In genomic region chr7:134893920-134894319, GRCh38 we compare ENCODE assay signal across 20 cellular contexts.
DNase-seq lines count a peak whose midpoint lies in the region; ATAC-seq and TF ChIP-seq lines count a peak whose summit lies in the region.
"Had no signal": no experiment of that assay in that cellular context is flagged by ENCODE, and none has a peak within 500 bp of the region (broad histone marks: within the 10 kb centered on the region; RNA-seq: fewer than 3 reads in every experiment).

No MANE protein-coding gene starts in this region.

- peak overlapping the region; percentile 89 for H3K4me3 Mint-ChIP-seq in neural progenitor cell
- H3K4me3 Mint-ChIP-seq: activated CD4-positive, alpha-beta T cell treated with anti-CD3 and anti-CD28 coated beads, Interleukin-2, amount 10 ng/mL, durations not matched to agents 24 days and 14 days; CD4-positive, alpha-beta memory T cell had no signal

- H3K27ac ChIP-seq in right atrium auricular region (peak overlapping the region; percentile 85 to 91), neural progenitor cell (no peak overlapping the region)
- H3K27ac ChIP-seq: SK-N-MC had no signal

- peaks cover 20% of the 10 kb centered on the region for H3K36me3 Mint-ChIP-seq in neural progenitor cell

- H3K36me3 ChIP-seq in right atrium auricular region (no peaks in the 10 kb centered on the region), neural progenitor cell (no peaks in the 10 kb centered on the region)
- H3K36me3 ChIP-seq: left lung, thyroid gland had no signal

- H3K4me3 ChIP-seq in right atrium auricular region: peak overlapping the region in 1 of 2 donors; percentile 53
- peak overlapping the region; percentile 71 for H3K4me3 ChIP-seq in fibroblast of pulmonary artery (replicated peaks; ENCODE audit: low read depth, low read length)
- peak overlapping the region; percentile 64 for H3K4me3 ChIP-seq in neural progenitor cell
- H3K4me3 ChIP-seq: SK-N-MC, thyroid gland had no signal

- peaks cover 6% of the 10 kb centered on the region for H3F3A ChIP-seq in neural progenitor cell (ENCODE audit: low read depth)

- no peak overlapping the region for H3K9ac ChIP-seq in neural progenitor cell

- DNase-seq in right atrium auricular region (ENCODE audit: low spot score) (no peak), left ventricle myocardium superior (no peak), fibroblast of pulmonary artery (ENCODE audit: low read depth) (no peak), neural progenitor cell (ENCODE audit: low spot score) (no peak), nucleus accumbens (lab: John Stamatoyannopoulos, UW) (no peak)
- DNase-seq in stimulated activated naive CD4-positive, alpha-beta T cell (lab: John Stamatoyannopoulos, UW): no peak
- DNase-seq in stimulated activated naive CD4-positive, alpha-beta T cell treated with Interleukin-2 at 50 U/mL for 16 hours (lab: John Stamatoyannopoulos, UW): no peak
- DNase-seq: ACHN; activated CD4-positive, alpha-beta T cell treated with anti-CD3 and anti-CD28 coated beads, Interleukin-2, amount 10 ng/mL, durations not matched to agents 24 days and 14 days; activated CD8-positive, alpha-beta memory T cell treated with anti-CD3 and anti-CD28 coated beads, Interleukin-2, amount 50 U/mL, for 48 hours; activated naive CD4-positive, alpha-beta T cell; CD4-positive, alpha-beta memory T cell; DND-41; left lung; MV-4-11; naive thymus-derived CD4-positive, alpha-beta T cell; NCI-H526; thyroid gland had no signal

- TF ChIP-seq CTCF in right atrium auricular region (IDR thresholded peaks at IDR 0.05): no peak
- no peak for TF ChIP-seq CTCF in fibroblast of pulmonary artery (IDR thresholded peaks at IDR 0.05; ENCODE audit: low read length, missing control alignments)
- no peak for TF ChIP-seq CTCF in neural progenitor cell (IDR thresholded peaks at IDR 0.05)

- H2AFZ ChIP-seq in neural progenitor cell (replicated peaks): no peak overlapping the region

- peaks cover 17% of the 10 kb centered on the region for H3K9me3 Mint-ChIP-seq in neural progenitor cell

- H3K79me2 ChIP-seq in neural progenitor cell (ENCODE audit: low read depth): peaks cover 73% of the 10 kb centered on the region

- ATAC-seq in left ventricle myocardium superior: no peak
- no peak for ATAC-seq in HG03097 (IDR thresholded peaks at IDR 0.05; ENCODE audit: low FRiP score, unreplicated experiment)
- ATAC-seq: left lung; naive thymus-derived CD4-positive, alpha-beta T cell had no signal

- H3K27me3 ChIP-seq in right atrium auricular region (no peaks in the 10 kb centered on the region), neural progenitor cell (no peaks in the 10 kb centered on the region)
- H3K27me3 ChIP-seq: thyroid gland had no signal

- H3K4me2 ChIP-seq in neural progenitor cell: peak overlapping the region; percentile 94

- intact Hi-C loops in left ventricle myocardium superior (cut with micrococcal nuclease): loop anchor here (10.0 kb wide), 1 partner anchor 51 kb away; no protein-coding TSS in a partner anchor

- no peak overlapping the region for H3K27ac Mint-ChIP-seq in neural progenitor cell
- H3K27ac Mint-ChIP-seq: activated CD4-positive, alpha-beta T cell treated with anti-CD3 and anti-CD28 coated beads, Interleukin-2, amount 10 ng/mL, durations not matched to agents 24 days and 14 days; CD4-positive, alpha-beta memory T cell had no signal

- H4K20me1 ChIP-seq in neural progenitor cell (ENCODE audit: low read depth): peaks cover 27% of the 10 kb centered on the region

- peaks cover 0 to 60% of the 10 kb centered on the region in 2 donors for H3K4me1 ChIP-seq in right atrium auricular region
- H3K4me1 ChIP-seq in neural progenitor cell: peaks cover 44% of the 10 kb centered on the region

- H3K9me3 ChIP-seq in right atrium auricular region (peaks cover 0 to 5% of the 10 kb centered on the region in 2 donors), neural progenitor cell (ENCODE audit: low read depth) (no peaks in the 10 kb centered on the region)
- H3K9me3 ChIP-seq: thyroid gland had no signal

- no peaks in the 10 kb centered on the region for H3K27me3 Mint-ChIP-seq in neural progenitor cell (ENCODE audit: insufficient read depth, low read depth)

- peaks cover 24% of the 10 kb centered on the region for H3K4me1 Mint-ChIP-seq in neural progenitor cell
